In the genomic region with DNA sequence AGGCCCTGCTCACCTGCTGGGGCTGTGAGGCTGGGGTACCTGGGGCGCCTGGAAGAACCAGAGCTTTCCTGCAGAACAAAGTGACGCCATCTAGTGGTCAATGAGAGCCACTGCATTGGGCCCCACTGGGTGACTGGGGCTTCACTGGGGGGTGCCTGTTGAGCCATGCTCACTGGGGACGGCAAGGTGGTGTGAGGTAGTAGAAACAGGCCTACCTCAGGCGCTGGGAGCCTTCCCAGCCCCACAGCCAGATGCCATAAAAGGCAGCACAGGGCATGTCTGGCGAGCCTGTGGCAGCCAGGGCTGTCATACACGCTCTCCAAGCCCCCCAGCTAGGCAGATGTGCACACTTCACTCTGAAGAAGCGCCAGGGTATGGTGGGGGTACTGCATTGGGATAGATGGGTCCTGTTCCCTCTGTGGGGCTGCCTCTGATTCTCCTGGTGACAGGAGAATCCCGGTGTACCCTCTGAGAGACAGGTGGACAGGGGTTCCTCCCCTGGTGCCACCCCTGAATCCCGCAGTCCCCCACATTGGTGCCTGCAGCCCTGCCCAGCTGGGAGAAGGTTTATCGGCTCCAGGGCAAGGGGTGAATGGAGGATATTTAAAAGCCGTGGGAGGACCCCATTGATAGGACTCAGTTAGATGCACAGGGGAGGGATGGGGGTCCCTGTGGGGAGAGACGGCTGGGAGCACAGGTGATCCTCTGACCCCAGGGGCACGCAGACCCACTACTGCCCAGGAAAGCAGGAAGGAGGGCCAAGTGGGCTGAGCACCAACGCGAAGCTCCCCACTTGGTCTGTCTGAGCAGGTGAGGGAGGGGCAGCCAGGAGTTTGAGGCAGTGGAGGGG, we compare ENCODE assay signal across 8 cellular contexts.
DNase-seq lines count a peak whose midpoint lies in the region; ATAC-seq, FAIRE-seq and TF ChIP-seq lines count a peak whose summit lies in the region.

No MANE protein-coding gene starts in this region.

- H3K27me3 ChIP-seq in body of pancreas = no peaks in the 10 kb centered on the region

- in situ Hi-C loops in GM13977 (cut with MboI; ENCODE audit: low pct_unique_long_range_greater_than_20kb, low sequenced_read_pairs, unreplicated experiment) = no loop called here

- intact Hi-C loops in body of pancreas (cut with DNase I) (no loop called here), mucosa of descending colon (cut with DNase I, micrococcal nuclease) (no loop called here), sciatic nerve (cut with DNase I) (no loop called here)

- no peak overlapping the region for H3K4me2 ChIP-seq in A549

- no peak overlapping the region for H3K27ac ChIP-seq in A549
- H3K27ac ChIP-seq in body of pancreas = no peak overlapping the region

- POLR2A ChIA-PET in A549 (lab: Yijun Ruan, JAX) = no interaction called here

- TF ChIP-seq CTCF in A549 (IDR thresholded peaks at IDR 0.05) (peak; percentile 60), GM13977 (IDR thresholded peaks at IDR 0.05; ENCODE audit: extremely low read depth, insufficient read depth, missing control alignments) (peak; percentile 64), body of pancreas (IDR thresholded peaks at IDR 0.05) (peak; percentile 31 to 55 (median 37)), mucosa of descending colon (IDR thresholded peaks at IDR 0.05) (peak; percentile 48)

- peak; percentile 14 to 85; a peak in 4 of 6 replicates for ATAC-seq in A549
- ATAC-seq in body of pancreas = no peak
- peak; percentile 44 for ATAC-seq in mucosa of descending colon
- no peak for ATAC-seq in sciatic nerve

- DNase-seq in A549 (ENCODE audit: low read depth in 1 of 2, low spot score in 1 of 2) (peak; percentile 41 to 52), GM13977 (ENCODE audit: low spot score) (no peak), T-helper 9 cell (peak; percentile 26), body of pancreas (peak in 1 of 4 donors; percentile 13), mucosa of descending colon (peak in 1 of 3 donors; percentile 19), urothelium cell line (ENCODE audit: low spot score) (peak; percentile 39), NCI-H2029 (lab: John Stamatoyannopoulos, UW) (no peak), sciatic nerve (ENCODE audit: low spot score) (no peak)

- no peak for TF ChIP-seq POLR2A in A549 (IDR thresholded peaks at IDR 0.05; ENCODE audit: low read length)
- TF ChIP-seq POLR2A in body of pancreas (IDR thresholded peaks at IDR 0.05) = no peak

- H3K9me3 ChIP-seq in A549 (no peaks in the 10 kb centered on the region), body of pancreas (no peaks in the 10 kb centered on the region), mucosa of descending colon (no peaks in the 10 kb centered on the region)

- H3K36me3 ChIP-seq in body of pancreas (replicated peaks in 1 of 2; ENCODE audit: insufficient read depth in 1 of 2, low read depth in 2 of 2) (no peaks in the 10 kb centered on the region), mucosa of descending colon (ENCODE audit: low read depth) (no peaks in the 10 kb centered on the region)

- H3K4me1 ChIP-seq in A549 = no peaks in the 10 kb centered on the region
- H3K4me1 ChIP-seq in body of pancreas = no peaks in the 10 kb centered on the region
- no peaks in the 10 kb centered on the region for H3K4me1 ChIP-seq in mucosa of descending colon (ENCODE audit: low read depth)

- WGBS in A549 (ENCODE audit: missing lambda C conversion rate) = 65% methylated on average over 15 of the region's 15 CpGs
- WGBS in body of pancreas, 2 donors = 81 to 85% methylated on average over 11 to 15 of the region's 15 CpGs

- TF ChIP-seq RAD21 in A549 (conservative IDR thresholded peaks at IDR 0.05 in 1 of 2, IDR thresholded peaks at IDR 0.05 in 1 of 2) = peak; percentile 51 to 54

- H3K4me3 ChIP-seq in A549 = no peak overlapping the region
- H3K4me3 ChIP-seq in body of pancreas = no peak overlapping the region
- H3K4me3 ChIP-seq in mucosa of descending colon = no peak overlapping the region

- TF ChIP-seq EP300 in A549 (IDR thresholded peaks at IDR 0.05) = no peak

- CTCF ChIA-PET in A549 (lab: Yijun Ruan, JAX) = interaction anchor here (0.7 to 20.0 kb wide), 22 partner anchors 9 to 377 kb away, joined by 3 to 228 read pairs (median 4); partner anchors contain the start of gene APBA2

- FAIRE-seq in A549 (lab: Jason Lieb, UNC) (no peak), urothelium cell line (lab: Jason Lieb, UNC) (no peak)

TF ChIP-seq in A549, 52 proteins besides CTCF, POLR2A, EP300 and RAD21:
- TF ChIP-seq CHD2 (IDR thresholded peaks at IDR 0.05; ENCODE audit: low read length, partially characterized antibody) (no peak), MAZ (IDR thresholded peaks at IDR 0.05; ENCODE audit: borderline replicate concordance, low read depth, low read length) (no peak), SMC3 (IDR thresholded peaks at IDR 0.05) (peak; percentile 44; the same call in 1 of the 3 replicates), RCOR1 (IDR thresholded peaks at IDR 0.05; ENCODE audit: low read depth, low read length) (no peak)

Comparison
In these comparisons a context has a peak if more than half of its experiments do, and no peak if none do; other contexts are left out.
1. ATAC-seq: peak in A549 (2 of 2) and mucosa of descending colon (single experiment); none in body of pancreas (single experiment) and sciatic nerve (single experiment).
2. DNase-seq: peak in A549 (2 of 2), T-helper 9 cell (single experiment) and urothelium cell line (single experiment); none in GM13977 (single experiment), NCI-H2029 (single experiment) and sciatic nerve (single experiment).
3. Peak in every context shown above with its lines, with median percentiles within 50 percentile points of each other: CTCF ChIP-seq.